Comparison of ENCODE assay signal across 10 cellular contexts in the genomic region with DNA sequence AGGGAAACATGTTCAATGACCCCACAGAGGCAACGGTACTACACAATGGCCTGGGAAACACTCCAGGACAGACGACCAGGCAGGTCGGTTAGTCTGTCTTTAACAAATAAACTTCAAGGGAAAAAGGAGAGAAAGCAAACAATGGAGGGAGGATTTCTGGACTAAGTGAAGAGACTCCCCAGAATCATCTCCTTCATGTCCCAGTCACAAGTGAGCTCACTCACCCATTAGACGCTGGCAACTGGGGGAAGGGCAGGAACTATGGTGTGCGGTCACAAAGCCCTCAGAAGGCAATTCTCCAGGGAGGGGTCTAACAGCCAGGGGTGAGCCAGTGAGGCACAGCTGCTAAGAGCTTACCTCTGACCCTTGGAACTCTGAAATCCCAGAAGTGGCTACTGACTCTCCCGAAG. TPM values are rescaled to one million over a fixed set of nuclear protein-coding genes. Genes with fewer than 3 reads are reported as not detected.
A peak's percentile ranks its signal among the peaks of the same experiment; 100 is the strongest.
DNase-seq lines count a peak whose midpoint lies in the region; ATAC-seq and TF ChIP-seq lines count a peak whose summit lies in the region.
"Had no signal": no experiment of that assay in that cellular context is flagged by ENCODE, and none has a peak within 500 bp of the region (broad histone marks: within the 10 kb centered on the region; RNA-seq: fewer than 3 reads in every experiment).

No MANE protein-coding gene starts in this region.

- H3K4me1 Mint-ChIP-seq in CD4-positive, alpha-beta memory T cell: peaks cover 24 to 40% (median 33%) of the 10 kb centered on the region in 4 donors
- peaks cover 35% of the 10 kb centered on the region for H3K4me1 Mint-ChIP-seq in activated naive CD8-positive, alpha-beta T cell (ENCODE audit: low read depth)

- no peak overlapping the region for H3K27ac ChIP-seq in CD4-positive, alpha-beta memory T cell (ENCODE audit: low read depth, low read length)
- H3K27ac ChIP-seq in mesodermal cell (ENCODE audit: low read depth, low read length, severe bottlenecking) (peak overlapping the region; percentile 50), breast epithelium (no peak overlapping the region), WERI-Rb-1 (no peak overlapping the region)
- H3K27ac ChIP-seq: left lung had no signal

- no peak for TF ChIP-seq CTCF in breast epithelium (IDR thresholded peaks at IDR 0.05)
- TF ChIP-seq CTCF in WERI-Rb-1 (IDR thresholded peaks at IDR 0.05; ENCODE audit: low read depth, low read length): no peak

- no peak overlapping the region for H3K4me3 Mint-ChIP-seq in CD4-positive, alpha-beta memory T cell
- H3K4me3 Mint-ChIP-seq in activated naive CD8-positive, alpha-beta T cell: no peak overlapping the region

- WGBS in mesodermal cell (ENCODE audit: insufficient coverage in 2 of 2), 2 experiments: 86 to 91% methylated on average over 5 to 6 of the region's 6 CpGs

- no peak overlapping the region for H3K4me3 ChIP-seq in CD4-positive, alpha-beta memory T cell (ENCODE audit: low read length in 2 of 2)
- no peak overlapping the region for H3K4me3 ChIP-seq in mesodermal cell (ENCODE audit: extremely low read depth, insufficient read depth, low read length, poor library complexity, severe bottlenecking)
- H3K4me3 ChIP-seq in breast epithelium: no peak overlapping the region
- H3K4me3 ChIP-seq in WERI-Rb-1 (ENCODE audit: low read depth, low read length): no peak overlapping the region
- H3K4me3 ChIP-seq: left lung had no signal

- H3K27me3 Mint-ChIP-seq in CD4-positive, alpha-beta memory T cell: no peaks in the 10 kb centered on the region
- no peaks in the 10 kb centered on the region for H3K27me3 Mint-ChIP-seq in activated naive CD8-positive, alpha-beta T cell

- peaks cover 18% of the 10 kb centered on the region for H3K4me1 ChIP-seq in CD4-positive, alpha-beta memory T cell (ENCODE audit: insufficient read depth, low read length)
- H3K4me1 ChIP-seq in mesodermal cell (ENCODE audit: control insufficient read depth, insufficient read depth, low read length, poor library complexity, severe bottlenecking) (peaks cover 15% of the 10 kb centered on the region), breast epithelium (no peaks in the 10 kb centered on the region)

- H3K36me3 ChIP-seq in CD4-positive, alpha-beta memory T cell (ENCODE audit: insufficient read depth, low read length): peaks cover 18% of the 10 kb centered on the region
- H3K36me3 ChIP-seq in mesodermal cell (ENCODE audit: control insufficient read depth, insufficient read depth, low read length) (peaks cover 87% of the 10 kb centered on the region), breast epithelium (no peaks in the 10 kb centered on the region), WERI-Rb-1 (peaks cover 49% of the 10 kb centered on the region)

- no peak for DNase-seq in CD4-positive, alpha-beta memory T cell
- DNase-seq in iPS-NIHi11 (ENCODE audit: low spot score): no peak
- no peak for DNase-seq in stimulated activated CD4-positive, alpha-beta T cell treated with anti-CD3 and anti-CD28 coated beads, Interleukin-4, amount 100 ng/mL, for 1 hour
- no peak for DNase-seq in breast epithelium (ENCODE audit: low spot score in 2 of 2)
- DNase-seq in WERI-Rb-1: no peak
- DNase-seq: GDM1, left lung had no signal

- intact Hi-C loops in CD4-positive, alpha-beta memory T cell (cut with micrococcal nuclease): no loop called here
- intact Hi-C loops in breast epithelium (cut with DNase I; ENCODE audit: low total_unique reads): no loop called here

- CTCF ChIA-PET in CD4-positive, alpha-beta memory T cell (lab: Charles Lee; ENCODE audit: partially characterized antibody): no interaction called here

- POLR2A ChIA-PET in CD4-positive, alpha-beta memory T cell (lab: Charles Lee; ENCODE audit: partially characterized antibody): no interaction called here

- H3K9me3 ChIP-seq in CD4-positive, alpha-beta memory T cell (ENCODE audit: control insufficient read depth in 1 of 2, low read length in 2 of 2): no peaks in the 10 kb centered on the region
- H3K9me3 ChIP-seq in mesodermal cell (ENCODE audit: control insufficient read depth, low read length) (no peaks in the 10 kb centered on the region), breast epithelium (no peaks in the 10 kb centered on the region), WERI-Rb-1 (ENCODE audit: severe bottlenecking) (no peaks in the 10 kb centered on the region)
- H3K9me3 ChIP-seq: left lung had no signal

- peak; percentile 76 for ATAC-seq in GM21786 (IDR thresholded peaks at IDR 0.05; ENCODE audit: unreplicated experiment)
- ATAC-seq: left lung had no signal

- no peaks in the 10 kb centered on the region for H3K27me3 ChIP-seq in CD4-positive, alpha-beta memory T cell (ENCODE audit: insufficient read depth, low read length)
- no peaks in the 10 kb centered on the region for H3K27me3 ChIP-seq in breast epithelium
- no peaks in the 10 kb centered on the region for H3K27me3 ChIP-seq in WERI-Rb-1 (ENCODE audit: insufficient read depth, low read depth, severe bottlenecking)
- H3K27me3 ChIP-seq: left lung had no signal

- TF ChIP-seq POLR2A in breast epithelium (IDR thresholded peaks at IDR 0.05): no peak

- no peaks in the 10 kb centered on the region for H3K9me3 Mint-ChIP-seq in CD4-positive, alpha-beta memory T cell
- H3K9me3 Mint-ChIP-seq in activated naive CD8-positive, alpha-beta T cell (ENCODE audit: low read depth): no peaks in the 10 kb centered on the region

- H3K36me3 Mint-ChIP-seq in CD4-positive, alpha-beta memory T cell: peaks cover 29 to 48% of the 10 kb centered on the region in 2 donors
- no peaks in the 10 kb centered on the region for H3K36me3 Mint-ChIP-seq in activated naive CD8-positive, alpha-beta T cell

- peak overlapping the region in 4 of 7 donors; percentile 42 to 83 (median 77) for H3K27ac Mint-ChIP-seq in CD4-positive, alpha-beta memory T cell
- peak overlapping the region; percentile 47 for H3K27ac Mint-ChIP-seq in activated naive CD8-positive, alpha-beta T cell

RNA-seq across cellular contexts. Expression of a gene that starts 55.7 kb away (rescaled TPM):
- total RNA-seq in CD4-positive, alpha-beta memory T cell: 10 to 100 TPM; 48.9 to 56.0 TPM
- 10 to 100 TPM; 21.0 to 28.1 TPM for polyA plus RNA-seq in CD4-positive, alpha-beta memory T cell
- polyA plus RNA-seq in mesodermal cell (2013, experiment 1 of 2): 49.1 TPM
- polyA plus RNA-seq in mesodermal cell (2013, experiment 2 of 2): 43.9 TPM
- 10 to 100 TPM; 71.1 to 89.1 (median 87.4) TPM for total RNA-seq in breast epithelium

RNA-seq across cellular contexts. Expression of a gene that starts 57.0 kb away (rescaled TPM):
- total RNA-seq in CD4-positive, alpha-beta memory T cell: 100 to 1,000 TPM; 257 to 276 TPM
- 100 to 1,000 TPM in 1 of 2 donors, 10 to 100 TPM in 1; 70.9 to 137 TPM for polyA plus RNA-seq in CD4-positive, alpha-beta memory T cell
- 351 TPM for polyA plus RNA-seq in mesodermal cell (2013, experiment 1 of 2)
- 314 TPM for polyA plus RNA-seq in mesodermal cell (2013, experiment 2 of 2)
- total RNA-seq in breast epithelium: 100 to 1,000 TPM; 108 to 138 (median 123) TPM
